In the genomic region with DNA sequence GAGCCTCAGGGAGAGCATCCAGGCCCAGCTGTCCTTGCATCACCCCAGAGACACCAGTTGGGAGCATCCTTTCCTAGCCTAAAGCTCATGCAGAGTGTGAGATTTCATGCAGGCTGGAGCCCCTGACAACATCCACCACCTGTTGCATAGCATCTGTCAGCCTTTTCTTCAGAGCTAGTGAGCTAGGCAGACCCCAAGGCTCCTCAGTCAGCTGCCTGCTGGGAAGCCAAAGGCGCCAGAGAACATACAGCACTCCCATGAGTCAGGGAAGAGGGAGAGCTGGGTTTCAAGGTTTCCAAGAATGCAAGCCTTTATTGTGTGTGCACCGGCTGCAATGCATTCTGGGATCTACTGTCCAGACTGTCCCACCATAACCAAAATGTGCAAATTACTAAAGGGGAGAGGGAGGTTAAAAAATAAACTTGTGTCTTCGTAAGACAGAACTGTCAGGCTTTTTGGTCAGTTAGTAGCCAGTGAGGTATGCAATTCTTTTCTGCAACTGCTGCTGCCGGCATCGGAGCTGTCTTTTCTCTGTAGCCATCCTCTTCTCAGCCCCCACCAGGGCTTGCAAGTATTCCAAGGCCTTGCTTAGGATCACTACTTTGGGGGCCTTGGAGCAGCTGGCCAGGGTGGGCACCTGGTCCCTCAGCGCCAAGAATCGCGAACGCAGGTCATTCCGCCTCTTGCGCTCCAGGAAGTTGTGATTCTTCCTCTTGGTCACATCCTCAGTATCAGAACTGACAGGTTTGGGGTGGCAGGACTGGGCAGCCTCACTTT, we compare ENCODE assay signal across 15 cellular contexts. TPM values are rescaled to one million over a fixed set of nuclear protein-coding genes. Genes with fewer than 3 reads are reported as not detected.
A peak's percentile ranks its signal among the peaks of the same experiment; 100 is the strongest.
DNase-seq lines count a peak whose midpoint lies in the region; ATAC-seq, FAIRE-seq and TF ChIP-seq lines count a peak whose summit lies in the region.
"Had no signal": no experiment of that assay in that cellular context is flagged by ENCODE, and none has a peak within 500 bp of the region (broad histone marks: within the 10 kb centered on the region; RNA-seq: fewer than 3 reads in every experiment).

No MANE protein-coding gene starts in this region.

- no peak overlapping the region for H3K4me3 ChIP-seq in gastrocnemius medialis
- H3K4me3 ChIP-seq: ascending aorta had no signal

- TF ChIP-seq CTCF in neural crest cell (conservative IDR thresholded peaks at IDR 0.05), result no peak
- no peak for TF ChIP-seq CTCF in gastrocnemius medialis (IDR thresholded peaks at IDR 0.05 in 4 of 5, conservative IDR thresholded peaks at IDR 0.05 in 1 of 5)

- DNase-seq in GM12892 (ENCODE audit: insufficient read length) (no peak), NCI-H446 treated with DMSO at 0.1 percent for 48 hours (lab: John Stamatoyannopoulos, UW) (peak; percentile 69), cerebellar cortex (ENCODE audit: low spot score) (peak; percentile 60), neural crest cell (ENCODE audit: low read depth, low spot score) (no peak), gastrocnemius medialis (no peak), NCI-H748 (lab: John Stamatoyannopoulos, UW; ENCODE audit: unreplicated experiment) (no peak)
- DNase-seq in stimulated activated naive CD4-positive, alpha-beta T cell (lab: John Stamatoyannopoulos, UW), result no peak
- DNase-seq: activated CD8-positive, alpha-beta memory T cell treated with anti-CD3 and anti-CD28 coated beads, Interleukin-2, amount 50 U/mL, for 48 hours; natural killer cell; NCI-H1105 treated with DMSO at 0.1 percent for 48 hours; stimulated activated CD4-positive, alpha-beta T cell treated with anti-CD3 and anti-CD28 coated beads, Interleukin-12 subunit alpha, Interleukin-12 subunit beta, amount 100 ng/mL, for 4 hours had no signal

- H3K9me3 Mint-ChIP-seq in neural crest cell, result no peaks in the 10 kb centered on the region
- no peaks in the 10 kb centered on the region for H3K9me3 Mint-ChIP-seq in stimulated activated memory B cell treated with anti-CD40 and anti-IgM and Interleukin-4, amounts not matched to agents 10 μg/mL and 1 μg/mL and 100 μg/mL, for 72 hours
- H3K9me3 Mint-ChIP-seq: natural killer cell had no signal

- intact Hi-C loops in gastrocnemius medialis (cut with DNase I; ENCODE audit: low total_unique reads), result no loop called here

- H3K27me3 Mint-ChIP-seq in neural crest cell (ENCODE audit: low read depth), result peaks cover 16% of the 10 kb centered on the region
- peaks cover 16% of the 10 kb centered on the region for H3K27me3 Mint-ChIP-seq in stimulated activated memory B cell treated with anti-CD40 and anti-IgM and Interleukin-4, amounts not matched to agents 10 μg/mL and 1 μg/mL and 100 μg/mL, for 72 hours

- peak overlapping the region; percentile 70 for H3K27ac Mint-ChIP-seq in neural crest cell (ENCODE audit: unreplicated experiment)
- H3K27ac Mint-ChIP-seq in stimulated activated memory B cell treated with anti-CD40 and anti-IgM and Interleukin-4, amounts not matched to agents 10 μg/mL and 1 μg/mL and 100 μg/mL, for 72 hours, result no peak overlapping the region
- H3K27ac Mint-ChIP-seq: natural killer cell had no signal

- peak; percentile 32; the same call in 1 of the 2 replicates for TF ChIP-seq POLR2A in GM12892 (IDR thresholded peaks at IDR 0.05; ENCODE audit: low read depth, low read length)
- no peak for TF ChIP-seq POLR2A in gastrocnemius medialis (IDR thresholded peaks at IDR 0.05)

- in situ Hi-C loops in gastrocnemius medialis (cut with MboI; ENCODE audit: low sequenced_read_pairs in 4 of 4), result loop anchor here in 1 of 4 donors (10.0 kb wide), 1 partner anchor 72 kb away; no protein-coding TSS in a partner anchor

- H3K36me3 Mint-ChIP-seq in neural crest cell (ENCODE audit: low read depth), result no peaks in the 10 kb centered on the region
- H3K36me3 Mint-ChIP-seq in stimulated activated memory B cell treated with anti-CD40 and anti-IgM and Interleukin-4, amounts not matched to agents 10 μg/mL and 1 μg/mL and 100 μg/mL, for 72 hours, result no peaks in the 10 kb centered on the region
- H3K36me3 Mint-ChIP-seq: natural killer cell had no signal

- H3K9me3 ChIP-seq in gastrocnemius medialis, result no peaks in the 10 kb centered on the region
- H3K9me3 ChIP-seq: ascending aorta had no signal

- H3K27ac ChIP-seq in gastrocnemius medialis, result no peak overlapping the region
- H3K27ac ChIP-seq: ascending aorta, epithelial cell of prostate, HL-60 had no signal

- FAIRE-seq in GM12892 (lab: Jason Lieb, UNC), result no peak

- H3K4me1 ChIP-seq in gastrocnemius medialis, result peaks cover 4% of the 10 kb centered on the region in 2 donors

- H3K36me3 ChIP-seq in gastrocnemius medialis, result no peaks in the 10 kb centered on the region
- H3K36me3 ChIP-seq: ascending aorta had no signal

- H3K4me1 Mint-ChIP-seq in neural crest cell, result peaks cover 78% of the 10 kb centered on the region
- H3K4me1 Mint-ChIP-seq in stimulated activated memory B cell treated with anti-CD40 and anti-IgM and Interleukin-4, amounts not matched to agents 10 μg/mL and 1 μg/mL and 100 μg/mL, for 72 hours, result peaks cover 8% of the 10 kb centered on the region

- H3K27me3 ChIP-seq in gastrocnemius medialis, result peaks cover 0 to 15% (median 4%) of the 10 kb centered on the region in 3 donors
- H3K27me3 ChIP-seq: ascending aorta had no signal

- no peak for ATAC-seq in gastrocnemius medialis
- ATAC-seq in stimulated activated memory B cell treated with anti-CD40 and anti-IgM and Interleukin-4, amounts not matched to agents 10 μg/mL and 1 μg/mL and 100 μg/mL, for 72 hours, result no peak
- ATAC-seq: natural killer cell had no signal

- peak overlapping the region; percentile 96 for H3K4me3 Mint-ChIP-seq in neural crest cell
- no peak overlapping the region for H3K4me3 Mint-ChIP-seq in stimulated activated memory B cell treated with anti-CD40 and anti-IgM and Interleukin-4, amounts not matched to agents 10 μg/mL and 1 μg/mL and 100 μg/mL, for 72 hours
- H3K4me3 Mint-ChIP-seq: natural killer cell had no signal

RNA-seq across cellular contexts. Expression of a gene that starts 4.6 kb away (rescaled TPM):
- 2.0 TPM for polyA plus RNA-seq in GM12892 (2012; ENCODE audit: missing spikeins)
- total RNA-seq in neural crest cell, result 23.0 and 25.8 TPM in 2 replicates
- 1 to 10 TPM in 1 of 4 donors, under 1 TPM in 1, not detected in 2; 0.35 to 1.1 TPM for total RNA-seq in gastrocnemius medialis

RNA-seq across cellular contexts. Expression of a gene that starts 13.8 kb away (rescaled TPM):
- polyA plus RNA-seq in GM12892 (2012; ENCODE audit: missing spikeins), result 26.9 TPM
- total RNA-seq in neural crest cell (35.4 and 35.9 TPM in 2 replicates), gastrocnemius medialis (10 to 100 TPM in 2 of 4 donors, 1 to 10 TPM in 2; 6.2 to 24.6 (median 9.8) TPM)

RNA-seq across cellular contexts. Expression of a gene that starts 57.8 kb away (rescaled TPM):
- 10.5 TPM for polyA plus RNA-seq in GM12892 (2012; ENCODE audit: missing spikeins)
- 20.9 and 23.8 TPM in 2 replicates for total RNA-seq in neural crest cell
- 1 to 10 TPM in 2 of 4 donors, not detected in 2; 1.0 to 2.1 TPM for total RNA-seq in gastrocnemius medialis

Comparison
In these comparisons a context has a peak if more than half of its experiments do, and no peak if none do; other contexts are left out.
1. DNase-seq: peak in NCI-H446 treated with DMSO at 0.1 percent for 48 hours (single experiment) and cerebellar cortex (single experiment); none in GM12892 (single experiment), neural crest cell (single experiment), gastrocnemius medialis (0 of 2), stimulated activated naive CD4-positive, alpha-beta T cell (0 of 6) and NCI-H748 (single experiment).
2. RNA of a gene that starts 4.6 kb away (total RNA-seq): 23.0 to 25.8 TPM in neural crest cell; 0.35 to 1.1 TPM in gastrocnemius medialis; every median in the first group is over 10 times any median in the second.